In genomic region chr12:28082101-28082500, GRCh38 we compare ENCODE assay signal across 32 cellular contexts.
"Had no signal": no experiment of that assay in that cellular context is flagged by ENCODE, and none has a peak within 500 bp of the region (broad histone marks: within the 10 kb centered on the region; RNA-seq: fewer than 3 reads in every experiment).

No MANE protein-coding gene starts in this region.

- H3K9me3 ChIP-seq: neutrophil, pancreas, prostate gland, sigmoid colon, suprapubic skin, tibial artery, upper lobe of right lung had no signal

- H3K36me3 ChIP-seq: brain microvascular endothelial cell, esophagus squamous epithelium, gastroesophageal sphincter, neutrophil, pancreas, prostate gland, sigmoid colon, suprapubic skin, tibial artery, upper lobe of right lung, WERI-Rb-1 had no signal

- H3K27ac ChIP-seq: brain microvascular endothelial cell, epithelial cell of prostate, esophagus squamous epithelium, gastroesophageal sphincter, hepatocyte, neutrophil, pancreas, prostate gland, sigmoid colon, suprapubic skin, tibial artery, upper lobe of right lung, WERI-Rb-1 had no signal

- H3K4me1 ChIP-seq: esophagus squamous epithelium, gastroesophageal sphincter, pancreas, prostate gland, sigmoid colon, suprapubic skin, upper lobe of right lung had no signal

- H3K4me3 ChIP-seq: esophagus squamous epithelium, gastroesophageal sphincter, hepatocyte, pancreas, prostate gland, sigmoid colon, suprapubic skin, tibial artery, upper lobe of right lung had no signal

- ATAC-seq: activated CD8-positive, alpha-beta T cell treated with anti-CD3 and anti-CD28 coated beads for 36 hours; activated T-cell treated with anti-CD3 and anti-CD28 coated beads, Interleukin-2, amount 50 U/mL, for 4 hours; activated T-helper 17 cell treated with anti-CD3 and anti-CD28 coated beads, Interleukin-2, amount 50 U/mL, for 72 hours; gastroesophageal sphincter; left colon; pancreas; stimulated activated naive B cell treated with anti-CD40 and anti-IgM and Interleukin-4, amounts not matched to agents 10 μg/mL and 1 μg/mL and 100 μg/mL, for 72 hours; upper lobe of right lung had no signal

- DNase-seq: activated CD4-positive, alpha-beta T cell treated with anti-CD3 and anti-CD28 coated beads for 1 hour; activated CD4-positive, alpha-beta T cell treated with anti-CD3 and anti-CD28 coated beads, Interleukin-2, amount 10 ng/mL, durations not matched to agents 7 days and 5 days; activated CD8-positive, alpha-beta T cell treated with anti-CD3 and anti-CD28 coated beads for 36 hours; activated gamma-delta T cell treated with Interleukin-2 at 50 U/mL for 16 hours; activated naive CD4-positive, alpha-beta T cell treated with anti-CD3 and anti-CD28 coated beads, Interleukin-2, amount 50 U/mL, for 16 hours; activated T-cell treated with anti-CD3 and anti-CD28 coated beads, Interleukin-2, amount 50 U/mL, for 4 hours; amniotic stem cell; brain microvascular endothelial cell; dermis blood vessel endothelial cell; effector CD4-positive, alpha-beta T cell; esophagus squamous epithelium; islet precursor cell; left colon; naive B cell; nephron progenitor cell; pancreas; retina; sigmoid colon; stimulated activated CD4-positive, alpha-beta T cell treated with anti-CD3 and anti-CD28 coated beads, Interleukin-15, amount 100 ng/mL, for 24 hours; stimulated activated CD4-positive, alpha-beta T cell treated with anti-CD3 and anti-CD28 coated beads, Interleukin-2, amount 100 ng/mL, for 24 hours; stimulated activated naive B cell treated with anti-CD40 and anti-IgM and Interleukin-4, amounts not matched to agents 10 μg/mL and 1 μg/mL and 100 μg/mL, for 72 hours; T-helper 9 cell; tibial artery; upper lobe of right lung; WERI-Rb-1 had no signal

- H2AFZ ChIP-seq: hepatocyte had no signal

- H3K79me2 ChIP-seq: hepatocyte had no signal

- H3K27me3 ChIP-seq: brain microvascular endothelial cell, esophagus squamous epithelium, gastroesophageal sphincter, hepatocyte, pancreas, sigmoid colon, suprapubic skin, tibial artery, upper lobe of right lung had no signal

- H3K4me2 ChIP-seq: hepatocyte had no signal
